20 cellular contexts compared by ENCODE assay signal in the genomic region with DNA sequence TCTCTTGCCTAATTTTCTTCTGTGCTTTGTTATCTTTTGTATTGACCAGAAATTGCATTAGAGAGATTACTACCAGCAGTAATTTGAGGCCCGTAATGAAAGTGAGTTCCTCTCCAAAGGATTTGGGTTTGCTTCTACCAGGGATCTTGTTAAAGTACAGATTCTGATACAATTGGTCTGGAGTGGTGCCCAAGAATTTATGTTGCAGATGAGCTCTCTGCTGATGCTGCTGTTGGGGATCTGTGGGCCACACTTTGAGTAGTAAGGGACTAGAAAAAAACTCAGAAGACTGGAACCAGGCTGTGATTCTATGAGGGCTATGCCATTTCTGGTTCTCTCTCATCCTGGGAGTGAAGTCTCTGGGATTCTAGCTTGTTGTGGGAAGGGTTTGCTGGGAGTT.
A peak's percentile ranks its signal among the peaks of the same experiment; 100 is the strongest.
DNase-seq lines count a peak whose midpoint lies in the region; ATAC-seq, FAIRE-seq and TF ChIP-seq lines count a peak whose summit lies in the region.
"Had no signal": no experiment of that assay in that cellular context is flagged by ENCODE, and none has a peak within 500 bp of the region (broad histone marks: within the 10 kb centered on the region; RNA-seq: fewer than 3 reads in every experiment).

No MANE protein-coding gene starts in this region.

- H3K27ac ChIP-seq in SK-N-SH (ENCODE audit: low read depth in 2 of 2, low read length in 1 of 2) (peak overlapping the region in 1 of 2 experiments; percentile 81; a peak in 2 of 4 replicates), smooth muscle cell (ENCODE audit: low read depth) (no peak overlapping the region)
- H3K27ac ChIP-seq: 22Rv1, C4-2B had no signal

- H3K27me3 ChIP-seq in SK-N-SH (ENCODE audit: insufficient read depth), result no peaks in the 10 kb centered on the region
- no peaks in the 10 kb centered on the region for H3K27me3 ChIP-seq in smooth muscle cell (ENCODE audit: low read depth)

- DNase-seq in SK-N-SH (no peak), choroid plexus epithelial cell (ENCODE audit: low read depth) (peak; percentile 41), glutamatergic neuron (no peak), smooth muscle cell (lab: John Stamatoyannopoulos, UW; ENCODE audit: unreplicated experiment) (no peak), GM12891 (ENCODE audit: insufficient read length, low spot score) (no peak)
- DNase-seq: ACHN; CD4-positive, alpha-beta memory T cell; DMS153; DMS79 treated with DMSO at 0.1 percent for 48 hours; GDM1; IMR-90 had no signal

- no peaks in the 10 kb centered on the region for H3K36me3 ChIP-seq in SK-N-SH (replicated peaks in 1 of 2; ENCODE audit: control insufficient read depth in 1 of 2, insufficient read depth in 2 of 2, low read length in 1 of 2)
- H3K36me3 ChIP-seq in smooth muscle cell (ENCODE audit: low read depth), result no peaks in the 10 kb centered on the region

- no peaks in the 10 kb centered on the region for H3K9me3 ChIP-seq in SK-N-SH
- no peaks in the 10 kb centered on the region for H3K9me3 ChIP-seq in smooth muscle cell (replicated peaks; ENCODE audit: low read depth)

- peak overlapping the region; percentile 6 for H3K27ac Mint-ChIP-seq in glutamatergic neuron (ENCODE audit: unreplicated experiment)
- H3K27ac Mint-ChIP-seq: B cell; CD4-positive, alpha-beta memory T cell had no signal

- H3F3A ChIP-seq in SK-N-SH (replicated peaks; ENCODE audit: insufficient read depth) (no peaks in the 10 kb centered on the region), smooth muscle cell (ENCODE audit: low read depth) (peaks cover 5% of the 10 kb centered on the region)

- H4K20me1 ChIP-seq in SK-N-SH (ENCODE audit: insufficient read depth), result no peaks in the 10 kb centered on the region
- H4K20me1 ChIP-seq in smooth muscle cell (ENCODE audit: low read depth), result no peaks in the 10 kb centered on the region

- H3K9me3 Mint-ChIP-seq in glutamatergic neuron (ENCODE audit: unreplicated experiment), result peaks cover 4% of the 10 kb centered on the region

- H3K79me2 ChIP-seq in SK-N-SH (ENCODE audit: insufficient read depth) (no peaks in the 10 kb centered on the region), smooth muscle cell (ENCODE audit: low read depth) (no peaks in the 10 kb centered on the region)

- H3K4me3 Mint-ChIP-seq in glutamatergic neuron (ENCODE audit: unreplicated experiment), result no peak overlapping the region
- H3K4me3 Mint-ChIP-seq: B cell; CD4-positive, alpha-beta memory T cell had no signal

- no peak overlapping the region for H3K4me3 ChIP-seq in SK-N-SH (ENCODE audit: low read depth in 2 of 2, low read length in 1 of 2)
- H3K4me3 ChIP-seq in choroid plexus epithelial cell (ENCODE audit: low read depth, low read length), result no peak overlapping the region
- H3K4me3 ChIP-seq in smooth muscle cell, result no peak overlapping the region

- H3K9ac ChIP-seq in SK-N-SH (no peak overlapping the region), smooth muscle cell (ENCODE audit: low read depth) (no peak overlapping the region)

- H3K4me1 ChIP-seq in SK-N-SH (ENCODE audit: control insufficient read depth in 1 of 2, insufficient read depth in 2 of 2, low read depth in 1 of 2, low read length in 1 of 2) (peaks cover 15 to 30% of the 10 kb centered on the region in 2 experiments; a peak in 3 of 4 replicates), smooth muscle cell (ENCODE audit: low read depth) (no peaks in the 10 kb centered on the region)

- no peak for TF ChIP-seq EP300 in SK-N-SH (IDR thresholded peaks at IDR 0.05; ENCODE audit: borderline replicate concordance in 1 of 2, low read depth in 1 of 2, low read length in 1 of 2)

- TF ChIP-seq RAD21 in SK-N-SH (IDR thresholded peaks at IDR 0.05; ENCODE audit: low read length), result 0 out of 2 replicates have a peak, but pooled peaks have one; percentile 6

- no peaks in the 10 kb centered on the region for H3K27me3 Mint-ChIP-seq in glutamatergic neuron (ENCODE audit: unreplicated experiment)

- H3K9me2 ChIP-seq in SK-N-SH, result no peaks in the 10 kb centered on the region

- H3K36me3 Mint-ChIP-seq in glutamatergic neuron (ENCODE audit: unreplicated experiment), result no peaks in the 10 kb centered on the region
- H3K36me3 Mint-ChIP-seq: CD4-positive, alpha-beta memory T cell had no signal

- POLR2A ChIA-PET in SK-N-SH (lab: Yijun Ruan, JAX), result no interaction called here

- no peak overlapping the region for H2AFZ ChIP-seq in SK-N-SH (ENCODE audit: low read depth)
- peak overlapping the region; percentile 15 for H2AFZ ChIP-seq in smooth muscle cell (ENCODE audit: low read depth)

- no peak for TF ChIP-seq CTCF in SK-N-SH (IDR thresholded peaks at IDR 0.05)
- TF ChIP-seq CTCF in choroid plexus epithelial cell (conservative IDR thresholded peaks at IDR 0.05; ENCODE audit: low read depth, low read length), result no peak
- TF ChIP-seq CTCF in glutamatergic neuron (IDR thresholded peaks at IDR 0.05; ENCODE audit: partially characterized antibody, unreplicated experiment), result no peak
- TF ChIP-seq CTCF in smooth muscle cell (IDR thresholded peaks at IDR 0.05; ENCODE audit: borderline replicate concordance, insufficient read depth, poor library complexity, severe bottlenecking), result no peak

- no peak for TF ChIP-seq POLR2A in GM12891 (IDR thresholded peaks at IDR 0.05; ENCODE audit: low read depth, low read length)

- CTCF ChIA-PET in SK-N-SH (lab: Yijun Ruan, JAX), result interaction anchor here (1.2 kb wide), 1 partner anchor 25 kb away, joined by 3 read pairs; no protein-coding TSS in a partner anchor

- ATAC-seq in SK-N-SH treated with all-trans-retinoic acid at 6 μM for 48 hours (no peak), HG03108 (IDR thresholded peaks at IDR 0.05; ENCODE audit: unreplicated experiment) (no peak), HG03280 (IDR thresholded peaks at IDR 0.05; ENCODE audit: unreplicated experiment) (no peak)
- ATAC-seq: HCT116 had no signal

- no peak overlapping the region for H3K4me2 ChIP-seq in SK-N-SH
- H3K4me2 ChIP-seq in smooth muscle cell, result no peak overlapping the region

- WGBS in SK-N-SH (ENCODE audit: low lambda C conversion rate), result 38% methylated on average over 1 of the region's 1 CpG
- WGBS in smooth muscle cell (ENCODE audit: low lambda C conversion rate), result 37% methylated on average over 1 of the region's 1 CpG

- H3K4me1 Mint-ChIP-seq in glutamatergic neuron (ENCODE audit: low read depth, unreplicated experiment), result peaks cover 25% of the 10 kb centered on the region
- H3K4me1 Mint-ChIP-seq: B cell; CD4-positive, alpha-beta memory T cell had no signal

- no peak for FAIRE-seq in GM12891 (lab: Jason Lieb, UNC)
- FAIRE-seq: GM19239, H54 had no signal

TF ChIP-seq in SK-N-SH, 30 proteins besides CTCF, POLR2A, EP300 and RAD21:
- no peak for TF ChIP-seq TEAD4 (IDR thresholded peaks at IDR 0.05; ENCODE audit: borderline replicate concordance, insufficient read depth)
- TF ChIP-seq, protein P1, sequence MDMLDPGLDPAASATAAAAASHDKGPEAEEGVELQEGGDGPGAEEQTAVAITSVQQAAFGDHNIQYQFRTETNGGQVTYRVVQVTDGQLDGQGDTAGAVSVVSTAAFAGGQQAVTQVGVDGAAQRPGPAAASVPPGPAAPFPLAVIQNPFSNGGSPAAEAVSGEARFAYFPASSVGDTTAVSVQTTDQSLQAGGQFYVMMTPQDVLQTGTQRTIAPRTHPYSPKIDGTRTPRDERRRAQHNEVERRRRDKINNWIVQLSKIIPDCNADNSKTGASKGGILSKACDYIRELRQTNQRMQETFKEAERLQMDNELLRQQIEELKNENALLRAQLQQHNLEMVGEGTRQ (IDR thresholded peaks at IDR 0.05; ENCODE audit: borderline replicate concordance, low read depth, low read length), result no peak
- no peak for TF ChIP-seq GABPA (IDR thresholded peaks at IDR 0.05; ENCODE audit: low read depth)
- no peak for TF ChIP-seq RCOR1 (IDR thresholded peaks at IDR 0.05; ENCODE audit: low read length)

TF ChIP-seq in SK-N-SH treated with all-trans-retinoic acid at 6 μM for 48 hours, 23 proteins besides CTCF, POLR2A, EP300 and RAD21:
- TF ChIP-seq ZFP3 (CRISPR knock-in tag; IDR thresholded peaks at IDR 0.05) (no peak), GLIS3 (CRISPR knock-in tag; IDR thresholded peaks at IDR 0.05) (no peak), ARNTL (CRISPR knock-in tag; IDR thresholded peaks at IDR 0.05; ENCODE audit: borderline replicate concordance, low read depth) (no peak), TOX (CRISPR knock-in tag; IDR thresholded peaks at IDR 0.05; ENCODE audit: borderline replicate concordance) (no peak)
- TF ChIP-seq, protein P2, sequence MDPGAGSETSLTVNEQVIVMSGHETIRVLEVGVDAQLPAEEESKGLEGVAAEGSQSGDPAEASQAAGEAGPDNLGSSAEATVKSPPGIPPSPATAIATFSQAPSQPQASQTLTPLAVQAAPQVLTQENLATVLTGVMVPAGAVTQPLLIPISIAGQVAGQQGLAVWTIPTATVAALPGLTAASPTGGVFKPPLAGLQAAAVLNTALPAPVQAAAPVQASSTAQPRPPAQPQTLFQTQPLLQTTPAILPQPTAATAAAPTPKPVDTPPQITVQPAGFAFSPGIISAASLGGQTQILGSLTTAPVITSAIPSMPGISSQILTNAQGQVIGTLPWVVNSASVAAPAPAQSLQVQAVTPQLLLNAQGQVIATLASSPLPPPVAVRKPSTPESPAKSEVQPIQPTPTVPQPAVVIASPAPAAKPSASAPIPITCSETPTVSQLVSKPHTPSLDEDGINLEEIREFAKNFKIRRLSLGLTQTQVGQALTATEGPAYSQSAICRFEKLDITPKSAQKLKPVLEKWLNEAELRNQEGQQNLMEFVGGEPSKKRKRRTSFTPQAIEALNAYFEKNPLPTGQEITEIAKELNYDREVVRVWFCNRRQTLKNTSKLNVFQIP (CRISPR knock-in tag; IDR thresholded peaks at IDR 0.05; ENCODE audit: borderline replicate concordance, low read depth), result no peak

TF ChIP-seq in GM12891, 5 proteins besides CTCF, POLR2A, EP300 and RAD21:
- TF ChIP-seq SPI1 (IDR thresholded peaks at IDR 0.05; ENCODE audit: low read depth, low read length) (no peak), PAX5 (IDR thresholded peaks at IDR 0.05; ENCODE audit: insufficient read depth, low read length, severe bottlenecking) (no peak)
